ENCODE assay signal across 8 cellular contexts in genomic region chr6:43516367-43516696, GRCh38. TPM values are rescaled to one million over a fixed set of nuclear protein-coding genes. Genes with fewer than 3 reads are reported as not detected.
DNase-seq lines count a peak whose midpoint lies in the region; ATAC-seq, FAIRE-seq and TF ChIP-seq lines count a peak whose summit lies in the region.

No MANE protein-coding gene starts in this region.

- H2AK5ac ChIP-seq in mesenchymal stem cell (ENCODE audit: low read length, severe bottlenecking) = peak overlapping the region; percentile 30

- peak overlapping the region; percentile 27 for H2BK120ac ChIP-seq in mesenchymal stem cell (ENCODE audit: low read depth, low read length)

- H3K9me3 ChIP-seq in cardiac muscle cell (ENCODE audit: low read depth) = no peaks in the 10 kb centered on the region
- H3K9me3 ChIP-seq in mesenchymal stem cell (ENCODE audit: control insufficient read depth, low read length) = no peaks in the 10 kb centered on the region
- H3K9me3 ChIP-seq in aorta (ENCODE audit: control insufficient read depth, low read length) = no peaks in the 10 kb centered on the region

- no peak overlapping the region for H4K8ac ChIP-seq in mesenchymal stem cell (ENCODE audit: low read length)

- H3K18ac ChIP-seq in mesenchymal stem cell (ENCODE audit: low read depth in 1 of 2, low read length in 2 of 2) = peak overlapping the region; percentile 73

- intact Hi-C loops in Right ventricle myocardium inferior (cut with DNase I) = loop anchor here (2.0 to 10.0 kb wide), 2 partner anchors 60 to 732 kb away; partner anchors contain the start of genes BICRAL, POLH and XPO5
- intact Hi-C loops in aorta (cut with DNase I) = no loop called here

- peaks cover 48% of the 10 kb centered on the region for H3K36me3 ChIP-seq in cardiac muscle cell
- peaks cover 42% of the 10 kb centered on the region for H3K36me3 ChIP-seq in bronchial epithelial cell (ENCODE audit: control insufficient read depth, insufficient read depth, low read length)
- H3K36me3 ChIP-seq in mesenchymal stem cell (ENCODE audit: control insufficient read depth in 1 of 2, insufficient read depth in 2 of 2, low read depth in 1 of 2, low read length in 2 of 2) = peaks cover 52 to 66% of the 10 kb centered on the region in 2 experiments
- H3K36me3 ChIP-seq in aorta (ENCODE audit: control insufficient read depth in 1 of 2, insufficient read depth in 2 of 2, low read length in 1 of 2) = peaks cover 12% of the 10 kb centered on the region in 2 donors

- no peak overlapping the region for H2BK12ac ChIP-seq in mesenchymal stem cell (ENCODE audit: low read length in 2 of 2)

- DNase-seq in cardiac muscle cell (ENCODE audit: low read depth in 1 of 2, low spot score in 1 of 2) (no peak), Right ventricle myocardium inferior (ENCODE audit: missing footprints) (no peak), bronchial epithelial cell (ENCODE audit: low read depth) (no peak), mesenchymal stem cell (no peak), aorta (no peak), SW480 (ENCODE audit: low spot score) (no peak)
- no peak for DNase-seq in activated CD4-positive, CD25-positive, alpha-beta regulatory T cell treated with anti-CD3 and anti-CD28 coated beads, Interleukin-2, amount 50 U/mL, for 72 hours

- H2AFZ ChIP-seq in mesenchymal stem cell (ENCODE audit: low read depth, low read length) = no peak overlapping the region

- no peak overlapping the region for H3K14ac ChIP-seq in mesenchymal stem cell (ENCODE audit: low read length in 2 of 2)

- H4K91ac ChIP-seq in mesenchymal stem cell (ENCODE audit: low read length) = peak overlapping the region; percentile 47

- no peak for FAIRE-seq in bronchial epithelial cell (lab: Jason Lieb, UNC)

- ATAC-seq in Right ventricle myocardium inferior (no peak), aorta (ENCODE audit: low FRiP score) (peak; percentile 3), HG02571 (IDR thresholded peaks at IDR 0.05; ENCODE audit: unreplicated experiment) (no peak)

- TF ChIP-seq CTCF in cardiac muscle cell (IDR thresholded peaks at IDR 0.05; ENCODE audit: low read depth, low read length) = no peak
- TF ChIP-seq CTCF in bronchial epithelial cell (IDR thresholded peaks at IDR 0.05; ENCODE audit: insufficient read depth, low read length, severe bottlenecking) = no peak

- WGBS in mesenchymal stem cell = 2% methylated on average over 10 of the region's 10 CpGs
- 0 to 1% methylated on average over 10 of the region's 10 CpGs for WGBS in aorta, 2 donors

- H3K79me1 ChIP-seq in mesenchymal stem cell (replicated peaks; ENCODE audit: low read length, poor library complexity, severe bottlenecking) = peaks cover 20% of the 10 kb centered on the region

- H3K4me1 ChIP-seq in cardiac muscle cell (ENCODE audit: low read depth) = peaks cover 9% of the 10 kb centered on the region
- H3K4me1 ChIP-seq in mesenchymal stem cell (ENCODE audit: control insufficient read depth, insufficient read depth, low read depth, low read length) = peaks cover 9% of the 10 kb centered on the region
- H3K4me1 ChIP-seq in aorta (ENCODE audit: control insufficient read depth in 1 of 2, insufficient read depth in 2 of 2, low read length in 2 of 2) = peaks cover 0 to 3% of the 10 kb centered on the region in 2 donors

- H3K23ac ChIP-seq in mesenchymal stem cell (ENCODE audit: low read length in 2 of 2) = no peak overlapping the region

- peak overlapping the region; percentile 47 to 91 for H3K4ac ChIP-seq in mesenchymal stem cell (ENCODE audit: low read depth in 1 of 2, low read length in 2 of 2)

- peak overlapping the region; percentile 100 for H3K9ac ChIP-seq in mesenchymal stem cell (ENCODE audit: low read length)

- H3K27ac ChIP-seq in cardiac muscle cell (peak overlapping the region; percentile 91), mesenchymal stem cell (ENCODE audit: low read length, poor library complexity, severe bottlenecking) (peak overlapping the region; percentile 73), aorta (ENCODE audit: low read depth in 1 of 2, low read length in 2 of 2) (peak overlapping the region in 1 of 2 donors; percentile 20)

- H3K27me3 ChIP-seq in cardiac muscle cell (no peaks in the 10 kb centered on the region), bronchial epithelial cell (ENCODE audit: control insufficient read depth, insufficient read depth, low read length) (no peaks in the 10 kb centered on the region), mesenchymal stem cell (ENCODE audit: control insufficient read depth in 1 of 2, insufficient read depth in 1 of 2, low read length in 2 of 2) (no peaks in the 10 kb centered on the region), aorta (ENCODE audit: control insufficient read depth in 1 of 2, insufficient read depth in 2 of 2, low read length in 1 of 2) (no peaks in the 10 kb centered on the region)

- no peak overlapping the region for H2BK5ac ChIP-seq in mesenchymal stem cell (ENCODE audit: low read depth, low read length, poor library complexity, severe bottlenecking)

- peak overlapping the region; percentile 72 for H3K4me2 ChIP-seq in mesenchymal stem cell (ENCODE audit: low read length, poor library complexity, severe bottlenecking)

- H3K4me3 ChIP-seq in cardiac muscle cell = peak overlapping the region; percentile 86
- H3K4me3 ChIP-seq in bronchial epithelial cell (ENCODE audit: low read depth, low read length) = peak overlapping the region; percentile 88
- peak overlapping the region; percentile 69 to 100 for H3K4me3 ChIP-seq in mesenchymal stem cell (ENCODE audit: insufficient read depth in 1 of 2, low read depth in 1 of 2, low read length in 2 of 2)
- H3K4me3 ChIP-seq in aorta (ENCODE audit: low read length in 2 of 2) = peak overlapping the region; percentile 94

- H2BK15ac ChIP-seq in mesenchymal stem cell (ENCODE audit: low read depth, poor library complexity, severe bottlenecking) = no peak overlapping the region

RNA-seq across cellular contexts. Expression of gene YIPF3, which starts 0.4 kb away (rescaled TPM):
- total RNA-seq in cardiac muscle cell (145 and 195 TPM in 2 replicates), Right ventricle myocardium inferior (72.2 TPM), bronchial epithelial cell (62.3 and 83.2 TPM in 2 replicates), aorta (10 to 100 TPM; 64.5 to 78.5 TPM)
- polyA plus RNA-seq in cardiac muscle cell (123 and 134 TPM in 2 replicates), aorta (100 to 1,000 TPM in 1 of 2 donors, 10 to 100 TPM in 1; 33.4 to 103 TPM)
- 171 TPM for polyA plus RNA-seq in mesenchymal stem cell (2013, experiment 1 of 2)
- 170 TPM for polyA plus RNA-seq in mesenchymal stem cell (2013, experiment 2 of 2)

RNA-seq across cellular contexts. Expression of gene POLR1C, which starts 0.6 kb away (rescaled TPM):
- total RNA-seq in cardiac muscle cell (20.7 and 28.6 TPM in 2 replicates), Right ventricle myocardium inferior (17.3 TPM), bronchial epithelial cell (25.5 and 38.2 TPM in 2 replicates), aorta (10 to 100 TPM; 27.4 to 27.6 TPM)
- polyA plus RNA-seq in cardiac muscle cell (27.9 and 38.8 TPM in 2 replicates), aorta (10 to 100 TPM; 11.0 to 16.5 TPM)
- 17.0 TPM for polyA plus RNA-seq in mesenchymal stem cell (2013, experiment 1 of 2)
- polyA plus RNA-seq in mesenchymal stem cell (2013, experiment 2 of 2) = 17.3 TPM

RNA-seq across cellular contexts. Expression of gene LRRC73, which starts 6.2 kb away (rescaled TPM):
- 3.3 and 3.4 TPM in 2 replicates for total RNA-seq in cardiac muscle cell
- polyA plus RNA-seq in cardiac muscle cell = 2.9 and 4.6 TPM in 2 replicates
- 1.6 TPM for total RNA-seq in Right ventricle myocardium inferior
- 0.13 and 0.26 TPM in 2 replicates for total RNA-seq in bronchial epithelial cell
- 0.44 TPM for polyA plus RNA-seq in mesenchymal stem cell (2013, experiment 1 of 2)
- 0.52 TPM for polyA plus RNA-seq in mesenchymal stem cell (2013, experiment 2 of 2)
- under 1 TPM; 0.39 to 0.62 TPM for total RNA-seq in aorta
- 1 to 10 TPM in 1 of 2 donors, under 1 TPM in 1; 0.50 to 1.6 TPM for polyA plus RNA-seq in aorta

RNA-seq across cellular contexts. Expression of gene TJAP1, which starts 39.0 kb away (rescaled TPM):
- total RNA-seq in cardiac muscle cell = 24.7 and 31.2 TPM in 2 replicates
- 23.1 and 25.8 TPM in 2 replicates for polyA plus RNA-seq in cardiac muscle cell
- 17.4 TPM for total RNA-seq in Right ventricle myocardium inferior
- total RNA-seq in bronchial epithelial cell = 6.1 and 6.6 TPM in 2 replicates
- polyA plus RNA-seq in mesenchymal stem cell (2013, experiment 1 of 2) = 18.3 TPM
- polyA plus RNA-seq in mesenchymal stem cell (2013, experiment 2 of 2) = 18.3 TPM
- 10 to 100 TPM; 30.6 to 35.5 TPM for total RNA-seq in aorta
- 10 to 100 TPM in 1 of 2 donors, 1 to 10 TPM in 1; 6.3 to 38.7 TPM for polyA plus RNA-seq in aorta

RNA-seq across cellular contexts. Expression of gene XPO5, which starts 59.5 kb away (rescaled TPM):
- total RNA-seq in cardiac muscle cell (29.5 and 31.3 TPM in 2 replicates), Right ventricle myocardium inferior (11.7 TPM), bronchial epithelial cell (35.8 and 43.1 TPM in 2 replicates), aorta (10 to 100 TPM; 19.7 to 30.6 TPM)
- polyA plus RNA-seq in cardiac muscle cell (29.4 and 51.8 TPM in 2 replicates), aorta (10 to 100 TPM in 1 of 2 donors, 1 to 10 TPM in 1; 2.6 to 13.7 TPM)
- 15.2 TPM for polyA plus RNA-seq in mesenchymal stem cell (2013, experiment 1 of 2)
- 12.9 TPM for polyA plus RNA-seq in mesenchymal stem cell (2013, experiment 2 of 2)
